ENCODE assay signal across 2 cellular contexts in genomic region chr4:112029642-112030235, GRCh38.
TF ChIP-seq lines count a peak whose summit lies in the region.

No MANE protein-coding gene starts in this region.

TF ChIP-seq in GM23338, 12 proteins besides CTCF, POLR2A, EP300 and RAD21:
- no peak for TF ChIP-seq ZNF462 (CRISPR knock-in tag; IDR thresholded peaks at IDR 0.05)

TF ChIP-seq in SK-N-SH treated with all-trans-retinoic acid at 6 μM for 48 hours, 23 proteins besides CTCF, POLR2A, EP300 and RAD21 (continued from another document):
- TF ChIP-seq GLIS3 (CRISPR knock-in tag; IDR thresholded peaks at IDR 0.05): no peak
TF ChIP-seq in SK-N-SH treated with all-trans-retinoic acid at 6 μM for 48 hours: peak in this region for 0.
